8 cellular contexts compared by ENCODE assay signal in the genomic region with DNA sequence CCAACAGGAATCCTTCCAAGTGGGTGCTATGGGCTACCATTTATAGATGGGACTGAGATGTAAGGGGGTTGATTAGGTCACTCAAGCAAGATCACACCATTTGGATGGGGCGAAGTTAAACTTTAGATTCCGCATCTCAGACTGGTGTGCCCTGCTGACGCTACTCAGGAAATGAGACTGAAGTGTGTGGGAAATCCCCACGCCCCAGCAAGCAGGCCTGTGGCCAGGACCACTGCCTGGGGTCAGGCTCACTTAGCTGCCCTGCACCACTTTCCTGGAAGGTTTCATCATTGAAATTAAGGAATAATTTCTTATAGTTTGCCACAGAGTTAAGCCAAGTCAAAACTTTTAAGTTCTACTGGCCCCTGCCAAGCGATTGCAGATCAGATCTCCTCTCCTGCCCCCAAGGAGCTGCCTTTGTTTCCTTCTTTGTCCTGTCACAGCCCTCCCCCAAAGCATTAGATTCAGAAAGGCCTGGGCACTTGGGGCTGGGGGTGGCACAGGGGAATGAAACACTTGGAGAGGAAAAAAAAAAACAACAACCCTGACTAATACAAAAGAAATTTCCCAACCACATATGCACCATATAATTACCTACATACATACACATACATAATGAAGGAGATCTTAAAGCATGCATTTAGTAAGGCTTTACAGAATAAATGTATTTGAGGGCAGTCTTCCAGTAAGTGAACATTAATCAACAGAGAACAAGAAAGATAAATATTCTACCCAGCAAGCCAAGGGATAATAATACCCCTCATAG.
A peak's percentile ranks its signal among the peaks of the same experiment; 100 is the strongest.
DNase-seq lines count a peak whose midpoint lies in the region; ATAC-seq and TF ChIP-seq lines count a peak whose summit lies in the region.

No MANE protein-coding gene starts in this region.

- whole genome bisulfite sequencing in SK-N-SH (ENCODE audit: low lambda C conversion rate), result 47% methylated on average over 5 of the region's 5 CpGs

- no peaks in the 10 kb centered on the region for H3K9me3 Mint-ChIP-seq in activated naive CD8-positive, alpha-beta T cell treated with anti-CD3 and anti-CD28 coated beads, Interleukin-2, amount 10 ng/mL, durations not matched to agents 7 days and 5 days
- no peaks in the 10 kb centered on the region for H3K9me3 Mint-ChIP-seq in natural killer cell
- peaks cover 15% of the 10 kb centered on the region for H3K9me3 Mint-ChIP-seq in type B pancreatic cell

- no peaks in the 10 kb centered on the region for H3K27me3 Mint-ChIP-seq in activated naive CD8-positive, alpha-beta T cell treated with anti-CD3 and anti-CD28 coated beads, Interleukin-2, amount 10 ng/mL, durations not matched to agents 7 days and 5 days
- H3K27me3 Mint-ChIP-seq in natural killer cell (ENCODE audit: low read depth in 2 of 2) (no peaks in the 10 kb centered on the region), type B pancreatic cell (no peaks in the 10 kb centered on the region)

- POLR2A ChIA-PET in SK-N-SH (lab: Yijun Ruan, JAX), result no interaction called here
- POLR2A ChIA-PET in activated naive CD8-positive, alpha-beta T cell treated with anti-CD3 and anti-CD28 coated beads, Interleukin-2, amount 10 ng/mL, durations not matched to agents 7 days and 5 days (lab: Charles Lee), result interaction anchor here (2.3 kb wide), 1 partner anchor 70 kb away, joined by 8 read pairs; the partner anchor contains the start of gene PPP1CB

- no peaks in the 10 kb centered on the region for H3K27me3 ChIP-seq in SK-N-SH (ENCODE audit: insufficient read depth)

- no peaks in the 10 kb centered on the region for H3K36me3 ChIP-seq in SK-N-SH (replicated peaks in 1 of 2; ENCODE audit: control insufficient read depth in 1 of 2, insufficient read depth in 2 of 2, low read length in 1 of 2)

- ATAC-seq in GM18498 (IDR thresholded peaks at IDR 0.05; ENCODE audit: unreplicated experiment) (peak; percentile 93), HG02678 (IDR thresholded peaks at IDR 0.05; ENCODE audit: unreplicated experiment) (peak; percentile 88), natural killer cell (peak; percentile 94 to 98 (median 95))
- peak; percentile 96 for ATAC-seq in activated naive CD8-positive, alpha-beta T cell treated with anti-CD3 and anti-CD28 coated beads, Interleukin-2, amount 10 ng/mL, durations not matched to agents 7 days and 5 days (ENCODE audit: low read depth)

- H2AFZ ChIP-seq in SK-N-SH (ENCODE audit: low read depth), result peak overlapping the region; percentile 69; the same call in 1 of the 2 replicates

- no peak for TF ChIP-seq RAD21 in SK-N-SH (IDR thresholded peaks at IDR 0.05; ENCODE audit: low read length)

- no peaks in the 10 kb centered on the region for H3K9me3 ChIP-seq in SK-N-SH

- H3K36me3 Mint-ChIP-seq in activated naive CD8-positive, alpha-beta T cell treated with anti-CD3 and anti-CD28 coated beads, Interleukin-2, amount 10 ng/mL, durations not matched to agents 7 days and 5 days, result no peaks in the 10 kb centered on the region
- H3K36me3 Mint-ChIP-seq in natural killer cell (no peaks in the 10 kb centered on the region), type B pancreatic cell (peaks cover 7% of the 10 kb centered on the region)

- H3K27ac ChIP-seq in SK-N-SH (ENCODE audit: low read depth in 2 of 2, low read length in 1 of 2), result peak overlapping the region in 1 of 2 experiments; percentile 40; a peak in 2 of 4 replicates

- no peaks in the 10 kb centered on the region for H3K79me2 ChIP-seq in SK-N-SH (ENCODE audit: insufficient read depth)

- H3K4me3 ChIP-seq in SK-N-SH (ENCODE audit: low read depth in 2 of 2, low read length in 1 of 2), result no peak overlapping the region

- TF ChIP-seq EP300 in SK-N-SH (IDR thresholded peaks at IDR 0.05; ENCODE audit: borderline replicate concordance in 1 of 2, low read depth in 1 of 2, low read length in 1 of 2), result no peak

- H4K20me1 ChIP-seq in SK-N-SH (ENCODE audit: insufficient read depth), result no peaks in the 10 kb centered on the region

- H3K4me1 Mint-ChIP-seq in activated naive CD8-positive, alpha-beta T cell treated with anti-CD3 and anti-CD28 coated beads, Interleukin-2, amount 10 ng/mL, durations not matched to agents 7 days and 5 days, result peaks cover 25% of the 10 kb centered on the region
- H3K4me1 Mint-ChIP-seq in natural killer cell, result peaks cover 13 to 15% of the 10 kb centered on the region in 2 donors
- H3K4me1 Mint-ChIP-seq in type B pancreatic cell (ENCODE audit: unreplicated experiment), result peaks cover 37% of the 10 kb centered on the region

- no peaks in the 10 kb centered on the region for H3F3A ChIP-seq in SK-N-SH (replicated peaks; ENCODE audit: insufficient read depth)

- TF ChIP-seq CTCF in SK-N-SH (IDR thresholded peaks at IDR 0.05), result no peak
- no peak for TF ChIP-seq CTCF in natural killer cell (IDR thresholded peaks at IDR 0.05)
- TF ChIP-seq CTCF in type B pancreatic cell (conservative IDR thresholded peaks at IDR 0.05), result no peak

- CTCF ChIA-PET in SK-N-SH (lab: Yijun Ruan, JAX), result interaction anchor here (0.6 to 2.6 kb wide), 4 partner anchors 10 to 115 kb away, joined by 3 to 8 read pairs (median 6); no protein-coding TSS in a partner anchor

- no peak for DNase-seq in SK-N-SH
- DNase-seq in activated naive CD8-positive, alpha-beta T cell treated with anti-CD3 and anti-CD28 coated beads, Interleukin-2, amount 10 ng/mL, durations not matched to agents 7 days and 5 days, result peak; percentile 42
- peak; percentile 58 for DNase-seq in natural killer cell
- DNase-seq in type B pancreatic cell (ENCODE audit: extremely low spot score, unreplicated experiment), result no peak
- no peak for DNase-seq in cerebellar nuclear complex (lab: John Stamatoyannopoulos, UW)
- DNase-seq in SHP77 treated with DMSO at 0.1 percent for 48 hours (lab: John Stamatoyannopoulos, UW), result no peak

- H3K4me3 Mint-ChIP-seq in activated naive CD8-positive, alpha-beta T cell treated with anti-CD3 and anti-CD28 coated beads, Interleukin-2, amount 10 ng/mL, durations not matched to agents 7 days and 5 days, result peak overlapping the region; percentile 47
- no peak overlapping the region for H3K4me3 Mint-ChIP-seq in natural killer cell
- H3K4me3 Mint-ChIP-seq in type B pancreatic cell, result peak overlapping the region; percentile 3

- peak overlapping the region; percentile 1; the same call in 1 of the 2 replicates for H3K4me2 ChIP-seq in SK-N-SH

- peak overlapping the region; percentile 60 for H3K27ac Mint-ChIP-seq in activated naive CD8-positive, alpha-beta T cell treated with anti-CD3 and anti-CD28 coated beads, Interleukin-2, amount 10 ng/mL, durations not matched to agents 7 days and 5 days
- H3K27ac Mint-ChIP-seq in natural killer cell, result peak overlapping the region; percentile 87 to 88
- H3K27ac Mint-ChIP-seq in type B pancreatic cell, result no peak overlapping the region

- H3K9ac ChIP-seq in SK-N-SH, result no peak overlapping the region

- intact Hi-C loops in natural killer cell (cut with micrococcal nuclease), result loop anchor here (1.0 to 5.0 kb wide), 2 partner anchors 59 to 70 kb away; partner anchors contain the start of gene PPP1CB

- H3K4me1 ChIP-seq in SK-N-SH (ENCODE audit: control insufficient read depth in 1 of 2, insufficient read depth in 2 of 2, low read depth in 1 of 2, low read length in 1 of 2), result peaks cover 3 to 17% of the 10 kb centered on the region in 2 experiments; a peak in 2 of 4 replicates

- H3K9me2 ChIP-seq in SK-N-SH, result no peaks in the 10 kb centered on the region

TF ChIP-seq in SK-N-SH, 30 proteins besides CTCF, POLR2A, EP300 and RAD21 (continues in another document):
- TF ChIP-seq YY1 (IDR thresholded peaks at IDR 0.05; ENCODE audit: low read depth) (no peak), TEAD4 (IDR thresholded peaks at IDR 0.05; ENCODE audit: borderline replicate concordance, insufficient read depth) (no peak), SIN3A (IDR thresholded peaks at IDR 0.05; ENCODE audit: borderline replicate concordance, low read depth, low read length) (no peak), EZH2phosphoT487 (IDR thresholded peaks at IDR 0.05; ENCODE audit: borderline replicate concordance, low read depth) (no peak), RCOR1 (IDR thresholded peaks at IDR 0.05; ENCODE audit: low read length) (no peak), SMC3 (IDR thresholded peaks at IDR 0.05; ENCODE audit: low read depth, low read length) (no peak), RXRA (IDR thresholded peaks at IDR 0.05; ENCODE audit: borderline replicate concordance, low read depth) (no peak), ELF1 (IDR thresholded peaks at IDR 0.05) (no peak), RFX5 (IDR thresholded peaks at IDR 0.05; ENCODE audit: low read length) (no peak)
- TF ChIP-seq, protein P1, sequence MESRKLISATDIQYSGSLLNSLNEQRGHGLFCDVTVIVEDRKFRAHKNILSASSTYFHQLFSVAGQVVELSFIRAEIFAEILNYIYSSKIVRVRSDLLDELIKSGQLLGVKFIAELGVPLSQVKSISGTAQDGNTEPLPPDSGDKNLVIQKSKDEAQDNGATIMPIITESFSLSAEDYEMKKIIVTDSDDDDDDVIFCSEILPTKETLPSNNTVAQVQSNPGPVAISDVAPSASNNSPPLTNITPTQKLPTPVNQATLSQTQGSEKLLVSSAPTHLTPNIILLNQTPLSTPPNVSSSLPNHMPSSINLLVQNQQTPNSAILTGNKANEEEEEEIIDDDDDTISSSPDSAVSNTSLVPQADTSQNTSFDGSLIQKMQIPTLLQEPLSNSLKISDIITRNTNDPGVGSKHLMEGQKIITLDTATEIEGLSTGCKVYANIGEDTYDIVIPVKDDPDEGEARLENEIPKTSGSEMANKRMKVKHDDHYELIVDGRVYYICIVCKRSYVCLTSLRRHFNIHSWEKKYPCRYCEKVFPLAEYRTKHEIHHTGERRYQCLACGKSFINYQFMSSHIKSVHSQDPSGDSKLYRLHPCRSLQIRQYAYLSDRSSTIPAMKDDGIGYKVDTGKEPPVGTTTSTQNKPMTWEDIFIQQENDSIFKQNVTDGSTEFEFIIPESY (IDR thresholded peaks at IDR 0.05; ENCODE audit: borderline replicate concordance, low read depth), result no peak

Comparison
In these comparisons a context has a peak if more than half of its experiments do, and no peak if none do; other contexts are left out.
1. DNase-seq: peak in activated naive CD8-positive, alpha-beta T cell treated with anti-CD3 and anti-CD28 coated beads, Interleukin-2, amount 10 ng/mL, durations not matched to agents 7 days and 5 days (single experiment) and natural killer cell (single experiment); none in SK-N-SH (single experiment), type B pancreatic cell (single experiment), cerebellar nuclear complex (0 of 2) and SHP77 treated with DMSO at 0.1 percent for 48 hours (single experiment).
2. Peak in every context shown above with its lines, with median percentiles within 50 percentile points of each other: ATAC-seq.